Comparison of ENCODE assay signal across 28 cellular contexts in the genomic region with DNA sequence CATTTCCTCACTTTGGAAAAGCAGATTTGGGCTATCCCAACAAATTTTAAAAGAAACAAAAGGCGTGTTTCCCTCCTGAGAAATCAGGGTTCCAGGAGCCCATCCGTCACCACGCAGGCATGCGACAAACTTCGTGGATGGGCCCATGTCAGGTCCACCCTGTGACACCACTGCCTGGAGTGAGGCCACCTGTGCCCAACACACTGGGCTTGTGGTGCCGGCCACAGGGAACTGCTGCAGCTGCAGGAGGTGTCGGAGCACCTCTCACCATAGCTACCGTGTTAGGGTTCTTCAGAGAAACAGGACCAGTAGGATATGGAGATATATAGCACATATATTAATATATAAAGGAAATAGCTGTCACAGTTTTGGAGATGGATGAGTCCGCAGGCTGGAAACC. TPM values are rescaled to one million over a fixed set of nuclear protein-coding genes. Genes with fewer than 3 reads are reported as not detected.
"Had no signal": no experiment of that assay in that cellular context is flagged by ENCODE, and none has a peak within 500 bp of the region (broad histone marks: within the 10 kb centered on the region; RNA-seq: fewer than 3 reads in every experiment).

No MANE protein-coding gene starts in this region.

- DNase-seq: activated CD4-positive, alpha-beta memory T cell treated with anti-CD3 and anti-CD28 coated beads, Interleukin-2, amount 10 ng/mL, durations not matched to agents 7 days and 5 days; activated CD4-positive, alpha-beta T cell treated with anti-CD3 and anti-CD28 coated beads for 1 hour; activated CD4-positive, alpha-beta T cell treated with anti-CD3 and anti-CD28 coated beads for 48 hours; activated CD4-positive, CD25-positive, alpha-beta regulatory T cell; activated naive CD4-positive, alpha-beta T cell treated with anti-CD3 and anti-CD28 coated beads, Interleukin-2, amount 10 ng/mL, durations not matched to agents 7 days and 5 days; activated naive CD8-positive, alpha-beta T cell treated with anti-CD3 and anti-CD28 coated beads, Interleukin-2, amount 50 U/mL, for 24 hours; activated T-cell treated with anti-CD3 and anti-CD28 coated beads, Interleukin-2, amount 50 U/mL, for 24 hours; anterior cingulate cortex; caudate nucleus; Karpas-422; KBM-7; NCI-H1105; NCI-H1417 treated with DMSO at 0.1 percent for 48 hours; NCI-H1694; NCI-H1930; NCI-H2081 treated with DMSO at 0.1 percent for 48 hours; NCI-H345; NCI-H524 treated with DMSO at 0.1 percent for 48 hours; SHP77; SJCRH30; T1000; WERI-Rb-1 had no signal

- H3K27ac ChIP-seq: SJCRH30, SK-N-MC, WERI-Rb-1 had no signal

- H3K9me3 Mint-ChIP-seq: activated CD4-positive, alpha-beta memory T cell treated with anti-CD3 and anti-CD28 coated beads, Interleukin-2, amount 10 ng/mL, durations not matched to agents 7 days and 5 days; activated naive CD4-positive, alpha-beta T cell treated with anti-CD3 and anti-CD28 coated beads, Interleukin-2, amount 10 ng/mL, durations not matched to agents 7 days and 5 days; activated naive CD8-positive, alpha-beta T cell treated with anti-CD3 and anti-CD28 coated beads, Interleukin-2, amount 50 U/mL, for 24 hours; activated T-cell treated with anti-CD3 and anti-CD28 coated beads, Interleukin-2, amount 50 U/mL, for 24 hours; activated T-helper 2 cell treated with anti-CD3 and anti-CD28 coated beads, Interferon-gamma antibody, Interleukin-2, Interleukin-4, amounts not matched to agents 10 μg/mL and 5 μg/mL and 100 μg/mL, durations not matched to agents 14 hours and 24 hours and 36 hours had no signal

- H3K36me3 Mint-ChIP-seq: activated naive CD4-positive, alpha-beta T cell treated with anti-CD3 and anti-CD28 coated beads, Interleukin-2, amount 10 ng/mL, durations not matched to agents 7 days and 5 days; activated naive CD8-positive, alpha-beta T cell; brain had no signal

- H3K9me3 ChIP-seq: SJCRH30 had no signal

- H3K4me1 Mint-ChIP-seq: activated naive CD4-positive, alpha-beta T cell treated with anti-CD3 and anti-CD28 coated beads, Interleukin-2, amount 10 ng/mL, durations not matched to agents 7 days and 5 days; brain had no signal

- H3K4me1 ChIP-seq: SJCRH30 had no signal

- H3K36me3 ChIP-seq: SJCRH30, WERI-Rb-1 had no signal

- H3K4me3 Mint-ChIP-seq: activated CD4-positive, alpha-beta memory T cell treated with anti-CD3 and anti-CD28 coated beads, Interleukin-2, amount 10 ng/mL, durations not matched to agents 7 days and 5 days; activated naive CD4-positive, alpha-beta T cell treated with anti-CD3 and anti-CD28 coated beads, Interleukin-2, amount 10 ng/mL, durations not matched to agents 7 days and 5 days; activated naive CD8-positive, alpha-beta T cell; activated naive CD8-positive, alpha-beta T cell treated with anti-CD3 and anti-CD28 coated beads, Interleukin-2, amount 50 U/mL, for 24 hours; activated T-cell treated with anti-CD3 and anti-CD28 coated beads, Interleukin-2, amount 50 U/mL, for 24 hours; brain had no signal

- H3K27me3 ChIP-seq: SJCRH30 had no signal

- ATAC-seq: activated naive CD8-positive, alpha-beta T cell treated with anti-CD3 and anti-CD28 coated beads, Interleukin-2, amount 50 U/mL, for 24 hours; Panc1 had no signal

- H3K27ac Mint-ChIP-seq: activated CD4-positive, alpha-beta memory T cell treated with anti-CD3 and anti-CD28 coated beads, Interleukin-2, amount 10 ng/mL, durations not matched to agents 7 days and 5 days; activated naive CD4-positive, alpha-beta T cell treated with anti-CD3 and anti-CD28 coated beads, Interleukin-2, amount 10 ng/mL, durations not matched to agents 7 days and 5 days; activated naive CD8-positive, alpha-beta T cell; activated naive CD8-positive, alpha-beta T cell treated with anti-CD3 and anti-CD28 coated beads, Interleukin-2, amount 50 U/mL, for 24 hours; activated T-cell treated with anti-CD3 and anti-CD28 coated beads, Interleukin-2, amount 50 U/mL, for 24 hours; activated T-helper 2 cell treated with anti-CD3 and anti-CD28 coated beads, Interferon-gamma antibody, Interleukin-2, Interleukin-4, amounts not matched to agents 10 μg/mL and 5 μg/mL and 100 μg/mL, durations not matched to agents 14 hours and 24 hours and 36 hours; brain had no signal

- H3K4me3 ChIP-seq: SJCRH30, SK-N-MC had no signal

RNA-seq across cellular contexts. Expression of gene BCL11B, which starts 53.0 kb away (rescaled TPM):
- total RNA-seq: NCI-H460 had no signal
